20 cellular contexts compared by ENCODE assay signal in genomic region chr18:36459786-36460185, GRCh38.
"Had no signal": no experiment of that assay in that cellular context is flagged by ENCODE, and none has a peak within 500 bp of the region (broad histone marks: within the 10 kb centered on the region; RNA-seq: fewer than 3 reads in every experiment).

No MANE protein-coding gene starts in this region.

- H3K4me3 Mint-ChIP-seq: activated CD4-positive, alpha-beta memory T cell treated with anti-CD3 and anti-CD28 coated beads, Interleukin-2, amount 10 ng/mL, durations not matched to agents 7 days and 5 days; activated CD4-positive, alpha-beta T cell treated with anti-CD3 and anti-CD28 coated beads for 36 hours; activated naive CD4-positive, alpha-beta T cell treated with anti-CD3 and anti-CD28 coated beads for 36 hours; activated naive CD8-positive, alpha-beta T cell; activated T-helper 17 cell treated with anti-CD3 and anti-CD28 coated beads, Interleukin-2, amount 50 U/mL, for 72 hours; brain; T-cell had no signal

- H3K36me3 Mint-ChIP-seq: activated naive CD8-positive, alpha-beta T cell; brain; T-cell had no signal

- H3K4me1 Mint-ChIP-seq: activated CD4-positive, alpha-beta memory T cell treated with anti-CD3 and anti-CD28 coated beads, Interleukin-2, amount 10 ng/mL, durations not matched to agents 7 days and 5 days; activated CD4-positive, alpha-beta T cell treated with anti-CD3 and anti-CD28 coated beads for 36 hours; activated T-helper 17 cell treated with anti-CD3 and anti-CD28 coated beads, Interleukin-2, amount 50 U/mL, for 72 hours; T-cell had no signal

- DNase-seq: activated CD4-positive, alpha-beta memory T cell treated with anti-CD3 and anti-CD28 coated beads, Interleukin-2, amount 10 ng/mL, durations not matched to agents 7 days and 5 days; activated CD4-positive, alpha-beta T cell treated with anti-CD3 and anti-CD28 coated beads for 36 hours; activated CD4-positive, alpha-beta T cell treated with anti-CD3 and anti-CD28 coated beads, Interleukin-2, amount 50 U/mL, for 1 hour; activated gamma-delta T cell; activated naive CD4-positive, alpha-beta T cell treated with anti-CD3 and anti-CD28 coated beads for 36 hours; activated T-cell treated with anti-CD3 and anti-CD28 coated beads for 4 hours; activated T-cell treated with anti-CD3 and anti-CD28 coated beads, Interleukin-2, amount 50 U/mL, for 48 hours; amygdala; MM.1S; NCI-H1105; NCI-H1436; NCI-H1694 treated with DMSO at 0.1 percent for 48 hours; NCI-H2081; NCI-H446; NCI-H524; T-cell had no signal

- H3K27ac Mint-ChIP-seq: activated CD4-positive, alpha-beta memory T cell treated with anti-CD3 and anti-CD28 coated beads, Interleukin-2, amount 10 ng/mL, durations not matched to agents 7 days and 5 days; activated CD4-positive, alpha-beta T cell treated with anti-CD3 and anti-CD28 coated beads for 36 hours; activated naive CD4-positive, alpha-beta T cell treated with anti-CD3 and anti-CD28 coated beads for 36 hours; activated naive CD8-positive, alpha-beta T cell; activated T-helper 17 cell treated with anti-CD3 and anti-CD28 coated beads, Interleukin-2, amount 50 U/mL, for 72 hours; T-cell had no signal

- H3K4me3 ChIP-seq: SK-N-MC had no signal

- ATAC-seq: activated CD4-positive, alpha-beta T cell treated with anti-CD3 and anti-CD28 coated beads for 36 hours; activated T-helper 17 cell treated with anti-CD3 and anti-CD28 coated beads, Interleukin-2, amount 50 U/mL, for 72 hours; T-cell had no signal

- H3K9me3 Mint-ChIP-seq: activated CD4-positive, alpha-beta memory T cell treated with anti-CD3 and anti-CD28 coated beads, Interleukin-2, amount 10 ng/mL, durations not matched to agents 7 days and 5 days; activated naive CD4-positive, alpha-beta T cell treated with anti-CD3 and anti-CD28 coated beads for 36 hours; activated T-helper 17 cell treated with anti-CD3 and anti-CD28 coated beads, Interleukin-2, amount 50 U/mL, for 72 hours; brain; T-cell had no signal

- H3K27ac ChIP-seq: SK-N-MC had no signal
